In genomic region chr12:109518820-109519665, GRCh38 we compare ENCODE assay signal across 8 cellular contexts. TPM values are rescaled to one million over a fixed set of nuclear protein-coding genes. Genes with fewer than 3 reads are reported as not detected.
DNase-seq lines count a peak whose midpoint lies in the region; ATAC-seq, FAIRE-seq and TF ChIP-seq lines count a peak whose summit lies in the region.

No MANE protein-coding gene starts in this region.

- no peak overlapping the region for H3K4me2 ChIP-seq in GM12878 (ENCODE audit: control insufficient read depth, insufficient read depth)

- TF ChIP-seq POLR2A in GM12878 (IDR thresholded peaks at IDR 0.05; ENCODE audit: low read depth, low read length): no peak

- H3K27me3 ChIP-seq in GM12878 (replicated peaks in 1 of 2; ENCODE audit: control insufficient read depth in 2 of 2, insufficient read depth in 2 of 2, low read length in 1 of 2): no peaks in the 10 kb centered on the region
- H3K27me3 ChIP-seq in iPS-20b (ENCODE audit: insufficient read depth, low read length): no peaks in the 10 kb centered on the region

- TF ChIP-seq EP300 in GM12878 (IDR thresholded peaks at IDR 0.05; ENCODE audit: borderline replicate concordance in 1 of 2, control insufficient read depth in 1 of 2, low read depth in 2 of 2, low read length in 2 of 2): no peak

- no peak overlapping the region for H3K27ac Mint-ChIP-seq in T-helper 2 cell treated with Interferon-gamma antibody and Interleukin-4, amounts not matched to agents 5 μg/mL and 100 μg/mL, for 36 hours

- FAIRE-seq in GM12878 (lab: Jason Lieb, UNC): peak; percentile 49

- RAD21 ChIA-PET in GM12878 (lab: Charles Lee; ENCODE audit: unreplicated experiment): interaction anchor here (1.1 kb wide), 1 partner anchor 257 kb away, joined by 3 read pairs; no protein-coding TSS in a partner anchor

- H3K4me3 ChIP-seq in GM12878 (no peak overlapping the region), iPS-20b (ENCODE audit: low read length) (no peak overlapping the region), skin epidermis (no peak overlapping the region)

- H4K20me1 ChIP-seq in GM12878 (ENCODE audit: control insufficient read depth, insufficient read depth): peaks cover 2% of the 10 kb centered on the region; the same call in 1 of the 2 replicates

- TF ChIP-seq RAD21 in GM12878 (IDR thresholded peaks at IDR 0.05; ENCODE audit: insufficient read depth, low read depth, low read length): peak; percentile 56

- H3K4me3 Mint-ChIP-seq in T-helper 2 cell treated with Interferon-gamma antibody and Interleukin-4, amounts not matched to agents 5 μg/mL and 100 μg/mL, for 36 hours: no peak overlapping the region

- ATAC-seq in GM12878 (peak; percentile 83), GM21528 (IDR thresholded peaks at IDR 0.05; ENCODE audit: low FRiP score, unreplicated experiment) (no peak), HG03025 (IDR thresholded peaks at IDR 0.05; ENCODE audit: low FRiP score, unreplicated experiment) (no peak)

- no peaks in the 10 kb centered on the region for H3K4me1 ChIP-seq in GM12878 (ENCODE audit: control insufficient read depth, insufficient read depth, low read length)
- H3K4me1 ChIP-seq in iPS-20b (ENCODE audit: insufficient read depth, low read length): peaks cover 3% of the 10 kb centered on the region; the same call in 1 of the 2 replicates

- H2AFZ ChIP-seq in GM12878 (ENCODE audit: control insufficient read depth, low read depth, low read length): no peak overlapping the region

- H3K9ac ChIP-seq in GM12878 (ENCODE audit: control insufficient read depth, insufficient read depth, low read length) (no peak overlapping the region), iPS-20b (ENCODE audit: low read depth, low read length) (0 out of 2 replicates have a peak overlapping the region, but pooled peaks have one; percentile 6)

- no peaks in the 10 kb centered on the region for H3K27me3 Mint-ChIP-seq in T-helper 2 cell treated with Interferon-gamma antibody and Interleukin-4, amounts not matched to agents 5 μg/mL and 100 μg/mL, for 36 hours (ENCODE audit: low read depth)

- H3K4me1 Mint-ChIP-seq in T-helper 2 cell treated with Interferon-gamma antibody and Interleukin-4, amounts not matched to agents 5 μg/mL and 100 μg/mL, for 36 hours (ENCODE audit: low read depth): no peaks in the 10 kb centered on the region

- H3K36me3 ChIP-seq in GM12878 (ENCODE audit: control insufficient read depth in 2 of 2, insufficient read depth in 2 of 2, low read length in 1 of 2) (peaks cover 6 to 15% of the 10 kb centered on the region in 2 experiments), iPS-20b (ENCODE audit: insufficient read depth, low read depth, low read length) (peaks cover 54% of the 10 kb centered on the region)

- POLR2A ChIA-PET in GM12878 (lab: Charles Lee): no interaction called here

- BruUV-seq in GM12878 (replicated peaks; lab: Mats Ljungman, UMichigan): no TSS peak

- SMC1A ChIA-PET in GM12878 (lab: Charles Lee; ENCODE audit: uncharacterized antibody, unreplicated experiment): interaction anchor here (1.0 to 1.7 kb wide), 2 partner anchors 256 to 258 kb away, joined by 5 to 10 read pairs; no protein-coding TSS in a partner anchor

- in situ Hi-C loops in GM12878 (cut with MboI): loop anchor here (5.0 kb wide), 1 partner anchor 258 kb away; no protein-coding TSS in a partner anchor

- CTCF ChIA-PET in GM12878 (lab: Yijun Ruan, JAX): interaction anchor here (0.7 to 6.0 kb wide), 8 partner anchors 11 to 326 kb away, joined by 3 to 56 read pairs (median 4); no protein-coding TSS in a partner anchor

- H3K36me3 Mint-ChIP-seq in T-helper 2 cell treated with Interferon-gamma antibody and Interleukin-4, amounts not matched to agents 5 μg/mL and 100 μg/mL, for 36 hours (ENCODE audit: low read depth): peaks cover 24% of the 10 kb centered on the region

- H3K9me3 Mint-ChIP-seq in T-helper 2 cell treated with Interferon-gamma antibody and Interleukin-4, amounts not matched to agents 5 μg/mL and 100 μg/mL, for 36 hours: no peaks in the 10 kb centered on the region

- TF ChIP-seq CTCF in GM12878 (IDR thresholded peaks at IDR 0.05 in 2 of 3, conservative IDR thresholded peaks at IDR 0.05 in 1 of 3; ENCODE audit: control insufficient read depth in 2 of 3, extremely low read depth in 1 of 3, insufficient read depth in 1 of 3, low read depth in 3 of 3, low read length in 3 of 3): peak; percentile 71 to 81 (median 80)

- intact Hi-C loops in GM12878 (cut with micrococcal nuclease; ENCODE audit: unreplicated experiment): loop anchor here (1.0 to 5.0 kb wide), 2 partner anchors 256 to 328 kb away; no protein-coding TSS in a partner anchor

- H3K27ac ChIP-seq in GM12878 (ENCODE audit: control insufficient read depth, insufficient read depth): no peak overlapping the region
- H3K27ac ChIP-seq in iPS-20b (ENCODE audit: low read length): no peak overlapping the region
- peak overlapping the region in 16 of 21 experiments; percentile 14 to 82 (median 53) for H3K27ac ChIP-seq in skin epidermis

- 77% methylated on average over 11 of the region's 11 CpGs for WGBS in GM12878 (ENCODE audit: insufficient coverage, insufficient replicate concordance, low lambda C conversion rate, missing lambda C conversion rate)

- H3K79me2 ChIP-seq in GM12878 (ENCODE audit: control insufficient read depth, insufficient read depth, low read length): no peaks in the 10 kb centered on the region

- H3K9me3 ChIP-seq in GM12878 (replicated peaks; ENCODE audit: control insufficient read depth, insufficient read depth, low read length): no peaks in the 10 kb centered on the region
- no peaks in the 10 kb centered on the region for H3K9me3 ChIP-seq in iPS-20b (ENCODE audit: insufficient read depth, low read depth, low read length)

- DNase-seq in GM04504 (ENCODE audit: low read depth) (peak; percentile 59), NCI-H1105 treated with DMSO at 0.1 percent for 48 hours (lab: John Stamatoyannopoulos, UW) (peak; percentile 69), GM12878 (ENCODE audit: low read depth, low spot score) (no peak)
- peak; percentile 11 for DNase-seq in T-helper 2 cell treated with Interferon-gamma antibody and Interleukin-4, amounts not matched to agents 5 μg/mL and 100 μg/mL, for 36 hours (ENCODE audit: low spot score)

RNA-seq across cellular contexts. Expression of gene UBE3B, which starts 41.6 kb away (rescaled TPM):
- total RNA-seq in GM12878 (2013; cell fraction: nucleolus; rRNA removed): 119 and 148 TPM in 2 replicates
- 16.2 and 16.6 TPM in 2 replicates for total RNA-seq in GM12878 (2014; rRNA removed)
- 11.1 and 11.3 TPM in 2 replicates for total RNA-seq in GM12878 (2014; rRNA removed; fragmentation: Illumina TruSeq; extraction: Trizol)
- 17.4 and 19.1 TPM in 2 replicates for total RNA-seq in GM12878 (2021)
- polyA plus RNA-seq in GM12878 (2011; ENCODE audit: low read depth): 9.1 TPM
- polyA plus RNA-seq in GM12878 (2011; rRNA removed): 17.2 and 22.2 TPM in 2 replicates
- 14.6 and 16.6 TPM in 2 replicates for polyA plus RNA-seq in GM12878 (2011; cell fraction: cytosol; rRNA removed)
- polyA plus RNA-seq in GM12878 (2011; cell fraction: nucleus; rRNA removed): 77.5 and 91.8 TPM in 2 replicates
- 9.3 and 13.7 TPM in 2 replicates for polyA plus RNA-seq in GM12878 (2012)
- polyA plus RNA-seq in GM12878 (2014; fragmentation: Illumina TruSeq; extraction: Trizol): 12.9 and 13.7 TPM in 2 replicates
- 1 to 10 TPM; 7.4 to 7.7 TPM for polyA plus RNA-seq in GM12878 (2014; fragmentation: Nextera tagmentation; extraction: Ambion mirVana)
- 17.5 and 19.6 TPM in 2 replicates for polyA plus RNA-seq in GM12878 (2014; rRNA removed)
- 10 to 100 TPM; 21.9 to 25.3 TPM for polyA plus RNA-seq in GM12878 (2016; fragmentation: Nextera tagmentation; extraction: Ambion mirVana)
- 30.5 and 32.1 TPM in 2 replicates for polyA minus RNA-seq in GM12878 (2011; rRNA and poly(A)+ RNA removed)
- polyA minus RNA-seq in GM12878 (2011; cell fraction: cytosol; rRNA and poly(A)+ RNA removed): 6.8 and 9.7 TPM in 2 replicates
- 41.6 and 48.5 TPM in 2 replicates for polyA minus RNA-seq in GM12878 (2011; cell fraction: nucleus; rRNA and poly(A)+ RNA removed)

RNA-seq across cellular contexts. Expression of gene KCTD10, which starts 41.9 kb away (rescaled TPM):
- 56.1 and 58.9 TPM in 2 replicates for total RNA-seq in GM12878 (2013; cell fraction: nucleolus; rRNA removed)
- total RNA-seq in GM12878 (2014; rRNA removed) (22.1 and 36.4 TPM in 2 replicates), GM12878 (2014; rRNA removed; fragmentation: Illumina TruSeq; extraction: Trizol) (23.1 and 24.1 TPM in 2 replicates), GM12878 (2021) (34.0 and 40.5 TPM in 2 replicates)
- polyA plus RNA-seq in GM12878 (2011; ENCODE audit: low read depth): 11.3 TPM
- polyA plus RNA-seq in GM12878 (2011; rRNA removed) (51.2 and 52.0 TPM in 2 replicates), GM12878 (2014; fragmentation: Illumina TruSeq; extraction: Trizol) (33.3 and 36.3 TPM in 2 replicates), GM12878 (2014; fragmentation: Nextera tagmentation; extraction: Ambion mirVana) (10 to 100 TPM in 1 of 2 experiments, 1 to 10 TPM in 1; 5.6 to 28.4 TPM), GM12878 (2014; rRNA removed) (42.1 and 55.7 TPM in 2 replicates), GM12878 (2016; fragmentation: Nextera tagmentation; extraction: Ambion mirVana) (10 to 100 TPM; 30.1 to 34.4 TPM)
- polyA plus RNA-seq in GM12878 (2011; cell fraction: cytosol; rRNA removed): 42.0 and 53.8 TPM in 2 replicates
- polyA plus RNA-seq in GM12878 (2011; cell fraction: nucleus; rRNA removed): 57.5 and 57.6 TPM in 2 replicates
- 15.9 and 20.2 TPM in 2 replicates for polyA plus RNA-seq in GM12878 (2012)
- polyA minus RNA-seq in GM12878 (2011; rRNA and poly(A)+ RNA removed): 75.6 and 102 TPM in 2 replicates
- polyA minus RNA-seq in GM12878 (2011; cell fraction: cytosol; rRNA and poly(A)+ RNA removed): 22.6 and 25.1 TPM in 2 replicates
- 51.6 and 73.9 TPM in 2 replicates for polyA minus RNA-seq in GM12878 (2011; cell fraction: nucleus; rRNA and poly(A)+ RNA removed)

RNA-seq across cellular contexts. Expression of gene MMAB, which starts 54.3 kb away (rescaled TPM):
- total RNA-seq in GM12878 (2013; cell fraction: nucleolus; rRNA removed): 48.3 and 48.4 TPM in 2 replicates
- total RNA-seq in GM12878 (2014; rRNA removed) (47.1 and 49.6 TPM in 2 replicates), GM12878 (2014; rRNA removed; fragmentation: Illumina TruSeq; extraction: Trizol) (41.4 TPM in 2 replicates), GM12878 (2021) (51.7 and 59.3 TPM in 2 replicates)
- 26.0 TPM for polyA plus RNA-seq in GM12878 (2011; ENCODE audit: low read depth)
- polyA plus RNA-seq in GM12878 (2011; rRNA removed) (43.2 and 43.9 TPM in 2 replicates), GM12878 (2014; fragmentation: Illumina TruSeq; extraction: Trizol) (9.6 and 22.5 TPM in 2 replicates), GM12878 (2014; fragmentation: Nextera tagmentation; extraction: Ambion mirVana) (10 to 100 TPM; 10.6 to 28.6 TPM), GM12878 (2014; rRNA removed) (55.2 and 56.1 TPM in 2 replicates), GM12878 (2016; fragmentation: Nextera tagmentation; extraction: Ambion mirVana) (10 to 100 TPM; 61.4 to 65.3 TPM)
- 44.5 and 58.9 TPM in 2 replicates for polyA plus RNA-seq in GM12878 (2011; cell fraction: cytosol; rRNA removed)
- 52.6 and 64.2 TPM in 2 replicates for polyA plus RNA-seq in GM12878 (2011; cell fraction: nucleus; rRNA removed)
- polyA plus RNA-seq in GM12878 (2012): 37.4 and 47.5 TPM in 2 replicates
- 34.8 and 49.9 TPM in 2 replicates for polyA minus RNA-seq in GM12878 (2011; rRNA and poly(A)+ RNA removed)
- polyA minus RNA-seq in GM12878 (2011; cell fraction: cytosol; rRNA and poly(A)+ RNA removed): 15.1 and 16.7 TPM in 2 replicates
- polyA minus RNA-seq in GM12878 (2011; cell fraction: nucleus; rRNA and poly(A)+ RNA removed): 16.3 and 19.1 TPM in 2 replicates

RNA-seq across cellular contexts. Expression of gene MVK, which starts 54.6 kb away (rescaled TPM):
- total RNA-seq in GM12878 (2013; cell fraction: nucleolus; rRNA removed): 30.5 and 31.1 TPM in 2 replicates
- 46.5 and 46.7 TPM in 2 replicates for total RNA-seq in GM12878 (2014; rRNA removed)
- total RNA-seq in GM12878 (2014; rRNA removed; fragmentation: Illumina TruSeq; extraction: Trizol): 23.5 and 24.6 TPM in 2 replicates
- 43.3 and 45.0 TPM in 2 replicates for total RNA-seq in GM12878 (2021)
- 9.7 TPM for polyA plus RNA-seq in GM12878 (2011; ENCODE audit: low read depth)
- polyA plus RNA-seq in GM12878 (2011; rRNA removed): 20.6 and 31.4 TPM in 2 replicates
- 33.0 and 44.1 TPM in 2 replicates for polyA plus RNA-seq in GM12878 (2011; cell fraction: cytosol; rRNA removed)
- 97.0 and 97.7 TPM in 2 replicates for polyA plus RNA-seq in GM12878 (2011; cell fraction: nucleus; rRNA removed)
- 21.5 and 21.7 TPM in 2 replicates for polyA plus RNA-seq in GM12878 (2012)
- polyA plus RNA-seq in GM12878 (2014; fragmentation: Illumina TruSeq; extraction: Trizol): 13.9 and 23.6 TPM in 2 replicates
- 1 to 10 TPM in 1 of 2 experiments, under 1 TPM in 1; 0.24 to 2.8 TPM for polyA plus RNA-seq in GM12878 (2014; fragmentation: Nextera tagmentation; extraction: Ambion mirVana)
- 43.0 and 49.5 TPM in 2 replicates for polyA plus RNA-seq in GM12878 (2014; rRNA removed)
- polyA plus RNA-seq in GM12878 (2016; fragmentation: Nextera tagmentation; extraction: Ambion mirVana): 10 to 100 TPM; 32.3 to 33.8 TPM
- 22.3 and 39.3 TPM in 2 replicates for polyA minus RNA-seq in GM12878 (2011; rRNA and poly(A)+ RNA removed)
- 12.2 and 12.6 TPM in 2 replicates for polyA minus RNA-seq in GM12878 (2011; cell fraction: cytosol; rRNA and poly(A)+ RNA removed)
- 21.5 and 32.6 TPM in 2 replicates for polyA minus RNA-seq in GM12878 (2011; cell fraction: nucleus; rRNA and poly(A)+ RNA removed)

Comparison
In these comparisons a context has a peak if more than half of its experiments do, and no peak if none do; other contexts are left out.
1. H3K27ac ChIP-seq: peak in skin epidermis (16 of 21); none in GM12878 (single experiment) and iPS-20b (single experiment).